ENCODE assay signal across 21 cellular contexts in genomic region chr10:114720685-114721278, GRCh38.
A peak's percentile ranks its signal among the peaks of the same experiment; 100 is the strongest.
DNase-seq lines count a peak whose midpoint lies in the region; ATAC-seq and TF ChIP-seq lines count a peak whose summit lies in the region.
"Had no signal": no experiment of that assay in that cellular context is flagged by ENCODE, and none has a peak within 500 bp of the region (broad histone marks: within the 10 kb centered on the region; RNA-seq: fewer than 3 reads in every experiment).

No MANE protein-coding gene starts in this region.

- H4K20me1 ChIP-seq in SK-N-SH (ENCODE audit: insufficient read depth), result no peaks in the 10 kb centered on the region

- TF ChIP-seq RAD21 in SK-N-SH (IDR thresholded peaks at IDR 0.05; ENCODE audit: low read length), result no peak

- no peak overlapping the region for H2AFZ ChIP-seq in SK-N-SH (ENCODE audit: low read depth)

- H3K9ac ChIP-seq in SK-N-SH, result no peak overlapping the region
- H3K9ac ChIP-seq in subcutaneous abdominal adipose tissue (ENCODE audit: low read length in 5 of 5), result peak overlapping the region in 2 of 5 donors; percentile 18 to 29

- H3K4me3 ChIP-seq in SK-N-SH (ENCODE audit: low read depth in 2 of 2, low read length in 1 of 2) (no peak overlapping the region), cardiac muscle cell (no peak overlapping the region), left lung (no peak overlapping the region), subcutaneous abdominal adipose tissue (ENCODE audit: low read depth in 1 of 5, low read length in 5 of 5) (no peak overlapping the region)
- H3K4me3 ChIP-seq: K562 had no signal

- no peaks in the 10 kb centered on the region for H3F3A ChIP-seq in SK-N-SH (replicated peaks; ENCODE audit: insufficient read depth)

- H3K27me3 ChIP-seq in SK-N-SH (ENCODE audit: insufficient read depth) (no peaks in the 10 kb centered on the region), cardiac muscle cell (no peaks in the 10 kb centered on the region), left lung (no peaks in the 10 kb centered on the region), subcutaneous abdominal adipose tissue (ENCODE audit: control insufficient read depth in 5 of 5, insufficient read depth in 4 of 5, low read length in 5 of 5) (no peaks in the 10 kb centered on the region)
- H3K27me3 ChIP-seq: BE2C had no signal

- no peak overlapping the region for H3K4me2 ChIP-seq in SK-N-SH

- no peaks in the 10 kb centered on the region for H3K9me3 ChIP-seq in SK-N-SH
- H3K9me3 ChIP-seq in cardiac muscle cell (ENCODE audit: low read depth), result no peaks in the 10 kb centered on the region
- H3K9me3 ChIP-seq in left lung, result no peaks in the 10 kb centered on the region
- H3K9me3 ChIP-seq in subcutaneous abdominal adipose tissue (ENCODE audit: control insufficient read depth in 5 of 5, low read length in 5 of 5), result no peaks in the 10 kb centered on the region
- H3K9me3 ChIP-seq: BE2C had no signal

- peaks cover 0 to 19% of the 10 kb centered on the region in 2 experiments; a peak in 2 of 4 replicates for H3K4me1 ChIP-seq in SK-N-SH (ENCODE audit: control insufficient read depth in 1 of 2, insufficient read depth in 2 of 2, low read depth in 1 of 2, low read length in 1 of 2)
- H3K4me1 ChIP-seq in cardiac muscle cell (ENCODE audit: low read depth), result peaks cover 77% of the 10 kb centered on the region
- no peaks in the 10 kb centered on the region for H3K4me1 ChIP-seq in left lung
- H3K4me1 ChIP-seq in subcutaneous abdominal adipose tissue (ENCODE audit: control insufficient read depth in 5 of 5, insufficient read depth in 5 of 5, low read length in 5 of 5), result peaks cover 14 to 62% (median 43%) of the 10 kb centered on the region in 5 donors

- intact Hi-C loops in left lung (cut with DNase I), result no loop called here

- CTCF ChIA-PET in SK-N-SH (lab: Yijun Ruan, JAX), result no interaction called here

- no peaks in the 10 kb centered on the region for H3K9me2 ChIP-seq in SK-N-SH

- no peaks in the 10 kb centered on the region for H3K79me2 ChIP-seq in SK-N-SH (ENCODE audit: insufficient read depth)

- H3K27ac ChIP-seq in SK-N-SH (ENCODE audit: low read depth in 2 of 2, low read length in 1 of 2), result no peak overlapping the region
- peak overlapping the region; percentile 96 for H3K27ac ChIP-seq in cardiac muscle cell
- no peak overlapping the region for H3K27ac ChIP-seq in left lung
- peak overlapping the region; percentile 58 for H3K27ac ChIP-seq in subcutaneous abdominal adipose tissue (ENCODE audit: low read depth, low read length)
- H3K27ac ChIP-seq: 22Rv1 had no signal

- H3K36me3 ChIP-seq in SK-N-SH (replicated peaks in 1 of 2; ENCODE audit: control insufficient read depth in 1 of 2, insufficient read depth in 2 of 2, low read length in 1 of 2), result no peaks in the 10 kb centered on the region
- no peaks in the 10 kb centered on the region for H3K36me3 ChIP-seq in cardiac muscle cell
- H3K36me3 ChIP-seq in left lung, result no peaks in the 10 kb centered on the region
- H3K36me3 ChIP-seq in subcutaneous abdominal adipose tissue (ENCODE audit: control insufficient read depth in 5 of 5, insufficient read depth in 5 of 5, low read length in 5 of 5), result no peaks in the 10 kb centered on the region
- H3K36me3 ChIP-seq: BE2C had no signal

- no peak for ATAC-seq in SK-N-SH treated with all-trans-retinoic acid at 6 μM for 48 hours
- ATAC-seq in left lung, result peak; percentile 77
- ATAC-seq: HCT116, K562 had no signal

- TF ChIP-seq CTCF in SK-N-SH (IDR thresholded peaks at IDR 0.05), result no peak
- no peak for TF ChIP-seq CTCF in cardiac muscle cell (IDR thresholded peaks at IDR 0.05; ENCODE audit: low read depth, low read length)
- no peak for TF ChIP-seq CTCF in left lung (IDR thresholded peaks at IDR 0.05)

- TF ChIP-seq EP300 in SK-N-SH (IDR thresholded peaks at IDR 0.05; ENCODE audit: borderline replicate concordance in 1 of 2, low read depth in 1 of 2, low read length in 1 of 2), result 0 out of 4 replicates have a peak, but pooled peaks of 1 of the 2 experiments have one; percentile 36

- POLR2A ChIA-PET in SK-N-SH (lab: Yijun Ruan, JAX), result no interaction called here

- 82% methylated on average over 4 of the region's 4 CpGs for WGBS in SK-N-SH (ENCODE audit: low lambda C conversion rate)

- DNase-seq in SK-N-SH, result no peak
- DNase-seq in cardiac muscle cell (ENCODE audit: low read depth in 1 of 2, low spot score in 1 of 2), result peak in 1 of 2 donors; percentile 91
- no peak for DNase-seq in left lung
- DNase-seq in activated naive CD4-positive, alpha-beta T cell treated with Interleukin-2 at 50 U/mL for 16 hours, result no peak
- DNase-seq in NCI-H1048 (lab: John Stamatoyannopoulos, UW), result no peak
- no peak for DNase-seq in activated effector memory CD4-positive, alpha-beta T cell treated with Interleukin-2 at 50 U/mL for 16 hours
- DNase-seq: BE2C; CD4-positive, alpha-beta T cell; DMS53; NCI-H1417 treated with DMSO at 0.1 percent for 48 hours; NCI-H2029; NCI-H2171; NCI-H446 treated with DMSO at 0.1 percent for 48 hours; NCI-H748 treated with DMSO at 0.1 percent for 48 hours; OCI-M1; RPMI8226 had no signal

TF ChIP-seq in SK-N-SH, 30 proteins besides CTCF, POLR2A, EP300 and RAD21:
- no peak for TF ChIP-seq EZH2phosphoT487 (IDR thresholded peaks at IDR 0.05; ENCODE audit: borderline replicate concordance, low read depth)
- peak; percentile 49 for TF ChIP-seq GATA2 (CRISPR knock-in tag; IDR thresholded peaks at IDR 0.05)

TF ChIP-seq in SK-N-SH treated with all-trans-retinoic acid at 6 μM for 48 hours, 23 proteins besides CTCF, POLR2A, EP300 and RAD21:
- no peak for TF ChIP-seq ARNTL (CRISPR knock-in tag; IDR thresholded peaks at IDR 0.05; ENCODE audit: borderline replicate concordance, low read depth)
- no peak for TF ChIP-seq PPARA (CRISPR knock-in tag; IDR thresholded peaks at IDR 0.05; ENCODE audit: borderline replicate concordance)
- no peak for TF ChIP-seq CSDC2 (CRISPR knock-in tag; IDR thresholded peaks at IDR 0.05)

Comparison
In these comparisons a context has a peak if more than half of its experiments do, and no peak if none do; other contexts are left out.
1. H3K27ac ChIP-seq: peak in cardiac muscle cell (single experiment) and subcutaneous abdominal adipose tissue (single experiment); none in SK-N-SH (0 of 2) and left lung (0 of 2).